Comparison of ENCODE assay signal across 12 cellular contexts in the genomic region with DNA sequence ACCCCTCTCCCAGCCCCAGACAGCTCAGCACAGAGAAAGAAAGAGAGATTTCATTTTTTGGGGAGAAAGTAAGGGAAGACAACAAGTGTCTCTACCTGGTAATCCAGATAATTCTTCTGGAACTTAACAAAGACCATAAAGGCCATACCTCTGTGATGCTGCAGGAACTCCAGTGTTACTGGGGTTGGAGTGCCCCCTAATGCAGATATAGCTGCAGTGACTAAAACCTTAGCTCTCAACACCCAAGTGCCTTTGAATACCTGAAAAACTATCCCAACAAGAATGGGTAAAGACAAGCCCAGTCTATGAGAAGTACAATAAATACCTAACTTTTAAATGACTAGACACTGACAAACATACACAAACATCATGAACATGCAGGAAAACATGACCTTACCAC.
DNase-seq lines count a peak whose midpoint lies in the region; ATAC-seq and TF ChIP-seq lines count a peak whose summit lies in the region.
"Had no signal": no experiment of that assay in that cellular context is flagged by ENCODE, and none has a peak within 500 bp of the region (broad histone marks: within the 10 kb centered on the region; RNA-seq: fewer than 3 reads in every experiment).

No MANE protein-coding gene starts in this region.

- H3K4me3 ChIP-seq in breast epithelium = no peak overlapping the region
- H3K4me3 ChIP-seq in adipocyte (ENCODE audit: low read length) = no peak overlapping the region
- no peak overlapping the region for H3K4me3 ChIP-seq in transverse colon
- no peak overlapping the region for H3K4me3 ChIP-seq in CD8-positive, alpha-beta memory T cell (ENCODE audit: low read length)
- H3K4me3 ChIP-seq: skin epidermis had no signal

- no peak overlapping the region for H3K4me3 Mint-ChIP-seq in MCF 10A (ENCODE audit: unreplicated experiment)
- no peak overlapping the region for H3K4me3 Mint-ChIP-seq in CD8-positive, alpha-beta memory T cell
- H3K4me3 Mint-ChIP-seq: activated naive CD8-positive, alpha-beta T cell treated with anti-CD3 and anti-CD28 coated beads, Interleukin-2, amount 50 U/mL, for 24 hours; mesothelial cell of epicardium had no signal

- TF ChIP-seq POLR2A in breast epithelium (IDR thresholded peaks at IDR 0.05) = no peak
- TF ChIP-seq POLR2A in transverse colon (IDR thresholded peaks at IDR 0.05) = no peak

- H3K9me3 ChIP-seq in breast epithelium = no peaks in the 10 kb centered on the region
- H3K9me3 ChIP-seq in adipocyte (ENCODE audit: control insufficient read depth, low read length) = no peaks in the 10 kb centered on the region
- H3K9me3 ChIP-seq in transverse colon = no peaks in the 10 kb centered on the region
- H3K9me3 ChIP-seq in CD8-positive, alpha-beta memory T cell (ENCODE audit: low read length) = no peaks in the 10 kb centered on the region

- no TSS peak for BruUV-seq in MCF 10A (replicated peaks; lab: Mats Ljungman, UMichigan)

- in situ Hi-C loops in transverse colon (cut with MboI; ENCODE audit: low pct_ligation_motif_present in 1 of 4, low pct_unique_long_range_greater_than_20kb in 1 of 4, low sequenced_read_pairs in 3 of 4) = no loop called here

- H3K9me3 Mint-ChIP-seq in MCF 10A (ENCODE audit: unreplicated experiment) = no peaks in the 10 kb centered on the region
- peaks cover 0 to 22% (median 6%) of the 10 kb centered on the region in 5 donors for H3K9me3 Mint-ChIP-seq in CD8-positive, alpha-beta memory T cell
- H3K9me3 Mint-ChIP-seq: mesothelial cell of epicardium had no signal

- H3K27ac ChIP-seq in breast epithelium = no peak overlapping the region
- H3K27ac ChIP-seq in transverse colon = no peak overlapping the region
- no peak overlapping the region for H3K27ac ChIP-seq in CD8-positive, alpha-beta memory T cell (ENCODE audit: low read depth, low read length)
- H3K27ac ChIP-seq: skin epidermis had no signal

- peak; percentile 38 for DNase-seq in MCF 10A (ENCODE audit: unreplicated experiment)
- DNase-seq in breast epithelium (ENCODE audit: low spot score in 2 of 2) = no peak
- DNase-seq in adipocyte (ENCODE audit: low read depth) = peak; percentile 11
- peak; percentile 28 for DNase-seq in iPS DF 4.7 (ENCODE audit: extremely low read depth, low spot score)
- DNase-seq in transverse colon = no peak
- no peak for DNase-seq in stimulated activated naive CD4-positive, alpha-beta T cell treated with Interleukin-2 at 50 U/mL for 16 hours (lab: John Stamatoyannopoulos, UW)
- no peak for DNase-seq in CD8-positive, alpha-beta memory T cell
- DNase-seq: activated naive CD8-positive, alpha-beta T cell treated with anti-CD3 and anti-CD28 coated beads, Interleukin-2, amount 50 U/mL, for 24 hours; NCI-H1930 had no signal

- H3K4me1 ChIP-seq in breast epithelium (no peaks in the 10 kb centered on the region), adipocyte (ENCODE audit: control insufficient read depth, insufficient read depth, low read length) (no peaks in the 10 kb centered on the region), transverse colon (no peaks in the 10 kb centered on the region)
- H3K4me1 ChIP-seq in CD8-positive, alpha-beta memory T cell (ENCODE audit: insufficient read depth, low read length) = no peaks in the 10 kb centered on the region

- no peak overlapping the region for H3K9ac ChIP-seq in adipocyte (ENCODE audit: low read length)

- H3K27me3 Mint-ChIP-seq in MCF 10A (ENCODE audit: insufficient read depth, unreplicated experiment) = no peaks in the 10 kb centered on the region
- H3K27me3 Mint-ChIP-seq in CD8-positive, alpha-beta memory T cell = no peaks in the 10 kb centered on the region
- H3K27me3 Mint-ChIP-seq: activated naive CD8-positive, alpha-beta T cell treated with anti-CD3 and anti-CD28 coated beads, Interleukin-2, amount 50 U/mL, for 24 hours had no signal

- H3K27me3 ChIP-seq in breast epithelium (no peaks in the 10 kb centered on the region), adipocyte (replicated peaks; ENCODE audit: control insufficient read depth, insufficient read depth, low read length) (no peaks in the 10 kb centered on the region), transverse colon (no peaks in the 10 kb centered on the region)
- H3K27me3 ChIP-seq in CD8-positive, alpha-beta memory T cell (ENCODE audit: insufficient read depth, low read length, poor library complexity, severe bottlenecking) = no peaks in the 10 kb centered on the region

- TF ChIP-seq EP300 in transverse colon (IDR thresholded peaks at IDR 0.05; ENCODE audit: low read depth) = no peak

- H3K4me1 Mint-ChIP-seq in MCF 10A (ENCODE audit: insufficient read depth, unreplicated experiment) = no peaks in the 10 kb centered on the region
- H3K4me1 Mint-ChIP-seq in CD8-positive, alpha-beta memory T cell = no peaks in the 10 kb centered on the region
- H3K4me1 Mint-ChIP-seq: activated naive CD8-positive, alpha-beta T cell treated with anti-CD3 and anti-CD28 coated beads, Interleukin-2, amount 50 U/mL, for 24 hours had no signal

- intact Hi-C loops in MCF 10A (cut with micrococcal nuclease) (loop anchor here (1.0 kb wide), 2 partner anchors 389 to 688 kb away; no protein-coding TSS in a partner anchor), breast epithelium (cut with DNase I; ENCODE audit: low total_unique reads) (no loop called here), transverse colon (cut with DNase I; ENCODE audit: low total_unique reads) (no loop called here)

- H3K36me3 ChIP-seq in breast epithelium (no peaks in the 10 kb centered on the region), adipocyte (ENCODE audit: control insufficient read depth, insufficient read depth, low read length, severe bottlenecking) (no peaks in the 10 kb centered on the region), transverse colon (no peaks in the 10 kb centered on the region)
- H3K36me3 ChIP-seq in CD8-positive, alpha-beta memory T cell (ENCODE audit: insufficient read depth, low read length) = no peaks in the 10 kb centered on the region

- CTCF ChIA-PET in MCF 10A (lab: Yijun Ruan, JAX) = interaction anchor here (0.6 to 0.7 kb wide), 3 partner anchors 378 to 687 kb away, joined by 3 read pairs; no protein-coding TSS in a partner anchor
- CTCF ChIA-PET in CD8-positive, alpha-beta memory T cell (lab: Charles Lee) = no interaction called here

- POLR2A ChIA-PET in MCF 10A (lab: Yijun Ruan, JAX) = interaction anchor here (0.6 kb wide), 1 partner anchor 935 kb away, joined by 3 read pairs; no protein-coding TSS in a partner anchor
- POLR2A ChIA-PET in CD8-positive, alpha-beta memory T cell (lab: Charles Lee) = no interaction called here

- TF ChIP-seq CTCF in MCF 10A (IDR thresholded peaks at IDR 0.05; ENCODE audit: unreplicated experiment) = peak; percentile 27
- no peak for TF ChIP-seq CTCF in breast epithelium (IDR thresholded peaks at IDR 0.05)
- TF ChIP-seq CTCF in transverse colon (IDR thresholded peaks at IDR 0.05) = peak in 1 of 5 experiments; percentile 10

- no peak overlapping the region for H3K27ac Mint-ChIP-seq in MCF 10A (ENCODE audit: low read depth, unreplicated experiment)
- H3K27ac Mint-ChIP-seq in CD8-positive, alpha-beta memory T cell = no peak overlapping the region
- H3K27ac Mint-ChIP-seq: activated naive CD8-positive, alpha-beta T cell treated with anti-CD3 and anti-CD28 coated beads, Interleukin-2, amount 50 U/mL, for 24 hours; mesothelial cell of epicardium had no signal

- no peak for ATAC-seq in HG02623 (IDR thresholded peaks at IDR 0.05; ENCODE audit: unreplicated experiment)
- ATAC-seq: activated naive CD8-positive, alpha-beta T cell treated with anti-CD3 and anti-CD28 coated beads, Interleukin-2, amount 50 U/mL, for 24 hours had no signal

- H3K36me3 Mint-ChIP-seq in MCF 10A (ENCODE audit: insufficient read depth, unreplicated experiment) = no peaks in the 10 kb centered on the region
- peaks cover 0 to 2% (median 0%) of the 10 kb centered on the region in 3 donors for H3K36me3 Mint-ChIP-seq in CD8-positive, alpha-beta memory T cell
- H3K36me3 Mint-ChIP-seq: mesothelial cell of epicardium had no signal

Comparison
In these comparisons a context has a peak if more than half of its experiments do, and no peak if none do; other contexts are left out.
1. DNase-seq: peak in MCF 10A (single experiment), adipocyte (single experiment) and iPS DF 4.7 (single experiment); none in breast epithelium (0 of 2), transverse colon (single experiment), stimulated activated naive CD4-positive, alpha-beta T cell treated with Interleukin-2 at 50 U/mL for 16 hours (single experiment) and CD8-positive, alpha-beta memory T cell (0 of 5).